8 cellular contexts compared by ENCODE assay signal in genomic region chr2:55519908-55520885, GRCh38. TPM values are rescaled to one million over a fixed set of nuclear protein-coding genes. Genes with fewer than 3 reads are reported as not detected.
A peak's percentile ranks its signal among the peaks of the same experiment; 100 is the strongest.
DNase-seq lines count a peak whose midpoint lies in the region; ATAC-seq and TF ChIP-seq lines count a peak whose summit lies in the region.

No MANE protein-coding gene starts in this region.

- no peak for TF ChIP-seq CTCF in Calu3 (IDR thresholded peaks at IDR 0.05; ENCODE audit: unreplicated experiment)

- H3K4me1 Mint-ChIP-seq in Calu3 (ENCODE audit: low read depth, unreplicated experiment): peaks cover 9% of the 10 kb centered on the region

- BruUV-seq in Calu3 (replicated peaks; lab: Mats Ljungman, UMichigan): TSS peak; percentile 67

- DNase-seq in Calu3 (peak; percentile 23), T-helper 9 cell (peak; percentile 26), left lobe of liver (ENCODE audit: low spot score) (peak; percentile 46), COR-L47 (lab: John Stamatoyannopoulos, UW) (no peak)
- peak; percentile 39 for DNase-seq in stimulated activated CD4-positive, alpha-beta T cell treated with anti-CD3 and anti-CD28 coated beads, Interleukin-2, amount 100 ng/mL, for 4 hours (ENCODE audit: low read depth)

- H3K27ac Mint-ChIP-seq in Calu3 (ENCODE audit: unreplicated experiment): peak overlapping the region; percentile 94

- H3K9me3 Mint-ChIP-seq in Calu3 (ENCODE audit: low read depth, unreplicated experiment): no peaks in the 10 kb centered on the region

- intact Hi-C loops in Calu3 (cut with micrococcal nuclease; ENCODE audit: unreplicated experiment): loop anchor here (10.0 kb wide), 2 partner anchors 235 to 285 kb away; partner anchors contain the start of genes CLHC1 and RPS27A

- ATAC-seq in GM19455 (IDR thresholded peaks at IDR 0.05; ENCODE audit: unreplicated experiment) (peak; percentile 5), HG03575 (IDR thresholded peaks at IDR 0.05; ENCODE audit: extremely low read depth, insufficient number of reproducible peaks, low FRiP score, unreplicated experiment) (peak; percentile 1), left lobe of liver (peak; percentile 31)

- H3K27me3 Mint-ChIP-seq in Calu3 (ENCODE audit: unreplicated experiment): no peaks in the 10 kb centered on the region

- peak overlapping the region; percentile 83 for H3K27ac ChIP-seq in cingulate gyrus (ENCODE audit: low read depth, low read length)

- H3K36me3 Mint-ChIP-seq in Calu3 (ENCODE audit: insufficient read depth, unreplicated experiment): peaks cover 32% of the 10 kb centered on the region

- CTCF ChIA-PET in Calu3 (lab: Charles Lee): interaction anchor here (0.6 to 1.1 kb wide), 3 partner anchors 26 to 1075 kb away, joined by 3 to 5 read pairs (median 3); partner anchors contain the start of gene PPP4R3B

- peak overlapping the region; percentile 94 for H3K4me3 Mint-ChIP-seq in Calu3 (ENCODE audit: low read depth, unreplicated experiment)

RNA-seq across cellular contexts. Expression of gene CFAP36, which starts 0.7 kb away (rescaled TPM):
- total RNA-seq in Calu3 (2022) (29.6 and 29.8 TPM in 2 replicates), left lobe of liver (5.6 TPM)
